ENCODE assay signal across 21 cellular contexts in genomic region chr5:177604656-177605055, GRCh38.
"Had no signal": no experiment of that assay in that cellular context is flagged by ENCODE, and none has a peak within 500 bp of the region (broad histone marks: within the 10 kb centered on the region; RNA-seq: fewer than 3 reads in every experiment).

No MANE protein-coding gene starts in this region.

- H3K27ac ChIP-seq: coronary artery, neutrophil, ovary, prostate gland, uterus had no signal

- H3K27me3 Mint-ChIP-seq: activated naive CD8-positive, alpha-beta T cell treated with anti-CD3 and anti-CD28 coated beads for 36 hours; natural killer cell treated with Interleukin-12 subunit alpha and Interleukin-12 subunit beta and Interleukin-15 and Interleukin-18, amount 100 ng/mL, for 72 hours had no signal

- H3K4me3 ChIP-seq: coronary artery, lung, ovary, prostate gland, transverse colon, uterus had no signal

- ATAC-seq: left lobe of liver; natural killer cell treated with Interleukin-12 subunit alpha and Interleukin-12 subunit beta and Interleukin-15 and Interleukin-18, amount 100 ng/mL, for 72 hours had no signal

- H3K9me3 Mint-ChIP-seq: activated naive CD8-positive, alpha-beta T cell treated with anti-CD3 and anti-CD28 coated beads for 36 hours; activated T-helper 1 cell treated with anti-CD3 and anti-CD28 coated beads, Interleukin-12 subunit alpha, Interleukin-12 subunit beta, Interleukin-2, Interleukin-4 antibody, amounts not matched to agents 30 ng/mL and 10 ng/mL and 1 ng/mL, durations not matched to agents 14 hours and 24 hours and 36 hours; endodermal cell; natural killer cell treated with Interleukin-12 subunit alpha and Interleukin-12 subunit beta and Interleukin-15 and Interleukin-18, amount 100 ng/mL, for 72 hours; T-helper 1 cell treated with Interleukin-12 subunit alpha and Interleukin-12 subunit beta and Interleukin-4 antibody, amounts not matched to agents 30 μg/mL and 1 μg/mL, for 36 hours had no signal

- H3K4me3 Mint-ChIP-seq: activated naive CD8-positive, alpha-beta T cell treated with anti-CD3 and anti-CD28 coated beads for 36 hours; activated T-helper 1 cell treated with anti-CD3 and anti-CD28 coated beads, Interleukin-12 subunit alpha, Interleukin-12 subunit beta, Interleukin-2, Interleukin-4 antibody, amounts not matched to agents 30 ng/mL and 10 ng/mL and 1 ng/mL, durations not matched to agents 14 hours and 24 hours and 36 hours; endodermal cell; immature natural killer cell; natural killer cell treated with Interleukin-12 subunit alpha and Interleukin-12 subunit beta and Interleukin-15 and Interleukin-18, amount 100 ng/mL, for 72 hours; T-helper 1 cell treated with Interleukin-12 subunit alpha and Interleukin-12 subunit beta and Interleukin-4 antibody, amounts not matched to agents 30 μg/mL and 1 μg/mL, for 36 hours had no signal

- H3K27me3 ChIP-seq: neutrophil, ovary, transverse colon, uterus had no signal

- H3K27ac Mint-ChIP-seq: activated naive CD8-positive, alpha-beta T cell treated with anti-CD3 and anti-CD28 coated beads for 36 hours; activated T-helper 1 cell treated with anti-CD3 and anti-CD28 coated beads, Interleukin-12 subunit alpha, Interleukin-12 subunit beta, Interleukin-2, Interleukin-4 antibody, amounts not matched to agents 30 ng/mL and 10 ng/mL and 1 ng/mL, durations not matched to agents 14 hours and 24 hours and 36 hours; endodermal cell; natural killer cell treated with Interleukin-12 subunit alpha and Interleukin-12 subunit beta and Interleukin-15 and Interleukin-18, amount 100 ng/mL, for 72 hours had no signal

- DNase-seq: activated CD4-positive, alpha-beta T cell treated with anti-CD3 and anti-CD28 coated beads for 4 hours; activated CD4-positive, alpha-beta T cell treated with anti-CD3 and anti-CD28 coated beads, Interleukin-2, amount 50 U/mL, for 48 hours; activated CD4-positive, CD25-positive, alpha-beta regulatory T cell; activated gamma-delta T cell; activated naive CD8-positive, alpha-beta T cell treated with anti-CD3 and anti-CD28 coated beads for 36 hours; central memory CD4-positive, alpha-beta T cell; endodermal cell; immature natural killer cell; ovary; stimulated activated CD4-positive, alpha-beta T cell treated with anti-CD3 and anti-CD28 coated beads, Interleukin-12 subunit alpha, Interleukin-12 subunit beta, amount 100 ng/mL, for 4 hours; stimulated activated CD4-positive, alpha-beta T cell treated with anti-CD3 and anti-CD28 coated beads, Interleukin-4, amount 100 ng/mL, for 4 hours; uterus had no signal

- H3K9me3 ChIP-seq: neutrophil, ovary, prostate gland, transverse colon, uterus had no signal

- H3K36me3 ChIP-seq: ovary, prostate gland, transverse colon, uterus had no signal
